In the genomic region with DNA sequence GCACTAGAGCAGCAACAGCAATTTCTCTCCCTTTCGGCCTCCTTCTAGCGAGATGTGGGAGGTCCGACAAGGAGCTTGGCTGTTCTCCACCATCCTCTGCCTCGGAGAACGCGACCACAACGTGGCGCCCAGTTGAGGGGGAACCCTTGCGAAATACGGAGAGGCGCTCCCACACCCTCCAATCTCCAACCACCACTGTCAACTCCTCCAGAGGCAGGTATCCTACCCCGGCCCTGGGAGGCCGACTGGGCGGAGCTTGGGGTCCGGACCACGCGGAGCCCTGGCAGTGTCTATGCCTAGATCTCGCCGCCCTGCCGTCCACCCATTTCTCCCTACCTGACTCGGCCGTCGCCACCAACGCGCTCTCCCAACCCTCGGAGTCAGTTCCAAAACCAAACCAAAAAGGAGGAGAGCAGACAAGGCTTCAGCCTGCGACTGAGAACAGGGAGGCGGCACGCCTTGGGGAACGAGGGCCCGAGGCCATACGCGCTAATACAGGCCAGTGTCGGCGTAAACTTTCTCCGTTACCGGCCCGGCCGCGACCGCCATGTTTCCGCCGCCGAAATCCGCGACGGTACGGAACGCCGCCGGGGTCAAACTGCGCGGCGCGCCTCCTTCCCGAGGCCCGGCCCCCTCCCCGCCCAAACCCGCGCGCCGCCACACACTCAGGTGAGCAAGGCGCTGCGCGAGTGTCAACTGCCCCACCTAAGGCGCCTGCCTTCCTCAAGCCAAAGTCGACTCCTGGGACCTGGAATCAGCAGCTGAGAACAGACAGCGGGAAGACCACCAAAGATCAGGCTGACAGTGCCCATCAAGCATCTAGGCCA, we compare ENCODE assay signal across 1 cellular context.
TF ChIP-seq lines count a peak whose summit lies in the region.

A gene with protein sequence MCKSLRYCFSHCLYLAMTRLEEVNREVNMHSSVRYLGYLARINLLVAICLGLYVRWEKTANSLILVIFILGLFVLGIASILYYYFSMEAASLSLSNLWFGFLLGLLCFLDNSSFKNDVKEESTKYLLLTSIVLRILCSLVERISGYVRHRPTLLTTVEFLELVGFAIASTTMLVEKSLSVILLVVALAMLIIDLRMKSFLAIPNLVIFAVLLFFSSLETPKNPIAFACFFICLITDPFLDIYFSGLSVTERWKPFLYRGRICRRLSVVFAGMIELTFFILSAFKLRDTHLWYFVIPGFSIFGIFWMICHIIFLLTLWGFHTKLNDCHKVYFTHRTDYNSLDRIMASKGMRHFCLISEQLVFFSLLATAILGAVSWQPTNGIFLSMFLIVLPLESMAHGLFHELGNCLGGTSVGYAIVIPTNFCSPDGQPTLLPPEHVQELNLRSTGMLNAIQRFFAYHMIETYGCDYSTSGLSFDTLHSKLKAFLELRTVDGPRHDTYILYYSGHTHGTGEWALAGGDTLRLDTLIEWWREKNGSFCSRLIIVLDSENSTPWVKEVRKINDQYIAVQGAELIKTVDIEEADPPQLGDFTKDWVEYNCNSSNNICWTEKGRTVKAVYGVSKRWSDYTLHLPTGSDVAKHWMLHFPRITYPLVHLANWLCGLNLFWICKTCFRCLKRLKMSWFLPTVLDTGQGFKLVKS (minus strand): TSS at position 570 of the 827 bp plus-strand sequence. CDS start 5,568 bp downstream, outside the sequence.

TF ChIP-seq in K562, 482 proteins besides CTCF, POLR2A, EP300 and RAD21 (continued from another document):
- TF ChIP-seq, protein P1, sequence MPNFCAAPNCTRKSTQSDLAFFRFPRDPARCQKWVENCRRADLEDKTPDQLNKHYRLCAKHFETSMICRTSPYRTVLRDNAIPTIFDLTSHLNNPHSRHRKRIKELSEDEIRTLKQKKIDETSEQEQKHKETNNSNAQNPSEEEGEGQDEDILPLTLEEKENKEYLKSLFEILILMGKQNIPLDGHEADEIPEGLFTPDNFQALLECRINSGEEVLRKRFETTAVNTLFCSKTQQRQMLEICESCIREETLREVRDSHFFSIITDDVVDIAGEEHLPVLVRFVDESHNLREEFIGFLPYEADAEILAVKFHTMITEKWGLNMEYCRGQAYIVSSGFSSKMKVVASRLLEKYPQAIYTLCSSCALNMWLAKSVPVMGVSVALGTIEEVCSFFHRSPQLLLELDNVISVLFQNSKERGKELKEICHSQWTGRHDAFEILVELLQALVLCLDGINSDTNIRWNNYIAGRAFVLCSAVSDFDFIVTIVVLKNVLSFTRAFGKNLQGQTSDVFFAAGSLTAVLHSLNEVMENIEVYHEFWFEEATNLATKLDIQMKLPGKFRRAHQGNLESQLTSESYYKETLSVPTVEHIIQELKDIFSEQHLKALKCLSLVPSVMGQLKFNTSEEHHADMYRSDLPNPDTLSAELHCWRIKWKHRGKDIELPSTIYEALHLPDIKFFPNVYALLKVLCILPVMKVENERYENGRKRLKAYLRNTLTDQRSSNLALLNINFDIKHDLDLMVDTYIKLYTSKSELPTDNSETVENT (CRISPR knock-in tag; IDR thresholded peaks at IDR 0.05), result peak; percentile 74
- TF ChIP-seq, protein P2, sequence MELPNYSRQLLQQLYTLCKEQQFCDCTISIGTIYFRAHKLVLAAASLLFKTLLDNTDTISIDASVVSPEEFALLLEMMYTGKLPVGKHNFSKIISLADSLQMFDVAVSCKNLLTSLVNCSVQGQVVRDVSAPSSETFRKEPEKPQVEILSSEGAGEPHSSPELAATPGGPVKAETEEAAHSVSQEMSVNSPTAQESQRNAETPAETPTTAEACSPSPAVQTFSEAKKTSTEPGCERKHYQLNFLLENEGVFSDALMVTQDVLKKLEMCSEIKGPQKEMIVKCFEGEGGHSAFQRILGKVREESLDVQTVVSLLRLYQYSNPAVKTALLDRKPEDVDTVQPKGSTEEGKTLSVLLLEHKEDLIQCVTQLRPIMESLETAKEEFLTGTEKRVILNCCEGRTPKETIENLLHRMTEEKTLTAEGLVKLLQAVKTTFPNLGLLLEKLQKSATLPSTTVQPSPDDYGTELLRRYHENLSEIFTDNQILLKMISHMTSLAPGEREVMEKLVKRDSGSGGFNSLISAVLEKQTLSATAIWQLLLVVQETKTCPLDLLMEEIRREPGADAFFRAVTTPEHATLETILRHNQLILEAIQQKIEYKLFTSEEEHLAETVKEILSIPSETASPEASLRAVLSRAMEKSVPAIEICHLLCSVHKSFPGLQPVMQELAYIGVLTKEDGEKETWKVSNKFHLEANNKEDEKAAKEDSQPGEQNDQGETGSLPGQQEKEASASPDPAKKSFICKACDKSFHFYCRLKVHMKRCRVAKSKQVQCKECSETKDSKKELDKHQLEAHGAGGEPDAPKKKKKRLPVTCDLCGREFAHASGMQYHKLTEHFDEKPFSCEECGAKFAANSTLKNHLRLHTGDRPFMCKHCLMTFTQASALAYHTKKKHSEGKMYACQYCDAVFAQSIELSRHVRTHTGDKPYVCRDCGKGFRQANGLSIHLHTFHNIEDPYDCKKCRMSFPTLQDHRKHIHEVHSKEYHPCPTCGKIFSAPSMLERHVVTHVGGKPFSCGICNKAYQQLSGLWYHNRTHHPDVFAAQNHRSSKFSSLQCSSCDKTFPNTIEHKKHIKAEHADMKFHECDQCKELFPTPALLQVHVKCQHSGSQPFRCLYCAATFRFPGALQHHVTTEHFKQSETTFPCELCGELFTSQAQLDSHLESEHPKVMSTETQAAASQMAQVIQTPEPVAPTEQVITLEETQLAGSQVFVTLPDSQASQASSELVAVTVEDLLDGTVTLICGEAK (IDR thresholded peaks at IDR 0.05), result 0 out of 2 replicates have a peak, but pooled peaks have one; percentile 35
- TF ChIP-seq, protein P2 (CRISPR knock-in tag; IDR thresholded peaks at IDR 0.05), result no peak
- TF ChIP-seq SAFB2 (IDR thresholded peaks at IDR 0.05; ENCODE audit: borderline replicate concordance, low read depth, low read length, severe bottlenecking) (no peak), RBM17 (IDR thresholded peaks at IDR 0.05; ENCODE audit: borderline replicate concordance, low read depth, low read length) (no peak), SMARCE1 (IDR thresholded peaks at IDR 0.05) (peak; percentile 74; the same call in 1 of the 2 replicates), ZNF212 (CRISPR knock-in tag; IDR thresholded peaks at IDR 0.05) (no peak), ZFPM2 (CRISPR knock-in tag; IDR thresholded peaks at IDR 0.05) (0 out of 2 replicates have a peak, but pooled peaks have one; percentile 5), CEBPB (tag; IDR thresholded peaks at IDR 0.05) (peak; percentile 99), ETV6 (IDR thresholded peaks at IDR 0.05; ENCODE audit: borderline replicate concordance in 1 of 2, low read depth in 2 of 2, low read length in 1 of 2) (no peak; a peak in 1 of 4 replicates), ETV6 (CRISPR knock-in tag; IDR thresholded peaks at IDR 0.05; ENCODE audit: borderline replicate concordance) (peak; percentile 95), NFRKB (IDR thresholded peaks at IDR 0.05; ENCODE audit: low read depth) (peak; percentile 99), SLC30A9 (CRISPR knock-in tag; IDR thresholded peaks at IDR 0.05) (no peak), KLF6 (CRISPR knock-in tag; IDR thresholded peaks at IDR 0.05; ENCODE audit: borderline replicate concordance) (peak; percentile 72; the same call in 1 of the 2 replicates), RB1 (IDR thresholded peaks at IDR 0.05; ENCODE audit: low read depth) (peak; percentile 92), ZKSCAN3 (CRISPR knock-in tag; IDR thresholded peaks at IDR 0.05) (no peak), ARNT (IDR thresholded peaks at IDR 0.05) (peak; percentile 56 to 65; a peak in 1 of 4 replicates), C11orf30 (IDR thresholded peaks at IDR 0.05; ENCODE audit: low read depth) (peak; percentile 88), E2F3 (CRISPR knock-in tag; IDR thresholded peaks at IDR 0.05) (peak; percentile 87), TBP (optimal IDR thresholded peaks at IDR 0.05; ENCODE audit: low read depth, low read length) (peak; percentile 86)
- TF ChIP-seq, protein P3, sequence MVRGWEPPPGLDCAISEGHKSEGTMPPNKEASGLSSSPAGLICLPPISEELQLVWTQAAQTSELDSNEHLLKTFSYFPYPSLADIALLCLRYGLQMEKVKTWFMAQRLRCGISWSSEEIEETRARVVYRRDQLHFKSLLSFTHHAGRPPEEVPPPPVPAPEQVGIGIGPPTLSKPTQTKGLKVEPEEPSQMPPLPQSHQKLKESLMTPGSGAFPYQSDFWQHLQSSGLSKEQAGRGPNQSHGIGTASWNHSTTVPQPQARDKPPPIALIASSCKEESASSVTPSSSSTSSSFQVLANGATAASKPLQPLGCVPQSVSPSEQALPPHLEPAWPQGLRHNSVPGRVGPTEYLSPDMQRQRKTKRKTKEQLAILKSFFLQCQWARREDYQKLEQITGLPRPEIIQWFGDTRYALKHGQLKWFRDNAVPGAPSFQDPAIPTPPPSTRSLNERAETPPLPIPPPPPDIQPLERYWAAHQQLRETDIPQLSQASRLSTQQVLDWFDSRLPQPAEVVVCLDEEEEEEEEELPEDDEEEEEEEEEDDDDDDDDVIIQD (CRISPR knock-in tag; IDR thresholded peaks at IDR 0.05), result 0 out of 2 replicates have a peak, but pooled peaks have one; percentile 9
- TF ChIP-seq, protein P4, sequence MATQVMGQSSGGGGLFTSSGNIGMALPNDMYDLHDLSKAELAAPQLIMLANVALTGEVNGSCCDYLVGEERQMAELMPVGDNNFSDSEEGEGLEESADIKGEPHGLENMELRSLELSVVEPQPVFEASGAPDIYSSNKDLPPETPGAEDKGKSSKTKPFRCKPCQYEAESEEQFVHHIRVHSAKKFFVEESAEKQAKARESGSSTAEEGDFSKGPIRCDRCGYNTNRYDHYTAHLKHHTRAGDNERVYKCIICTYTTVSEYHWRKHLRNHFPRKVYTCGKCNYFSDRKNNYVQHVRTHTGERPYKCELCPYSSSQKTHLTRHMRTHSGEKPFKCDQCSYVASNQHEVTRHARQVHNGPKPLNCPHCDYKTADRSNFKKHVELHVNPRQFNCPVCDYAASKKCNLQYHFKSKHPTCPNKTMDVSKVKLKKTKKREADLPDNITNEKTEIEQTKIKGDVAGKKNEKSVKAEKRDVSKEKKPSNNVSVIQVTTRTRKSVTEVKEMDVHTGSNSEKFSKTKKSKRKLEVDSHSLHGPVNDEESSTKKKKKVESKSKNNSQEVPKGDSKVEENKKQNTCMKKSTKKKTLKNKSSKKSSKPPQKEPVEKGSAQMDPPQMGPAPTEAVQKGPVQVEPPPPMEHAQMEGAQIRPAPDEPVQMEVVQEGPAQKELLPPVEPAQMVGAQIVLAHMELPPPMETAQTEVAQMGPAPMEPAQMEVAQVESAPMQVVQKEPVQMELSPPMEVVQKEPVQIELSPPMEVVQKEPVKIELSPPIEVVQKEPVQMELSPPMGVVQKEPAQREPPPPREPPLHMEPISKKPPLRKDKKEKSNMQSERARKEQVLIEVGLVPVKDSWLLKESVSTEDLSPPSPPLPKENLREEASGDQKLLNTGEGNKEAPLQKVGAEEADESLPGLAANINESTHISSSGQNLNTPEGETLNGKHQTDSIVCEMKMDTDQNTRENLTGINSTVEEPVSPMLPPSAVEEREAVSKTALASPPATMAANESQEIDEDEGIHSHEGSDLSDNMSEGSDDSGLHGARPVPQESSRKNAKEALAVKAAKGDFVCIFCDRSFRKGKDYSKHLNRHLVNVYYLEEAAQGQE (CRISPR knock-in tag; IDR thresholded peaks at IDR 0.05; ENCODE audit: low read depth), result 0 out of 2 replicates have a peak, but pooled peaks have one; percentile 33
- TF ChIP-seq, protein P5, sequence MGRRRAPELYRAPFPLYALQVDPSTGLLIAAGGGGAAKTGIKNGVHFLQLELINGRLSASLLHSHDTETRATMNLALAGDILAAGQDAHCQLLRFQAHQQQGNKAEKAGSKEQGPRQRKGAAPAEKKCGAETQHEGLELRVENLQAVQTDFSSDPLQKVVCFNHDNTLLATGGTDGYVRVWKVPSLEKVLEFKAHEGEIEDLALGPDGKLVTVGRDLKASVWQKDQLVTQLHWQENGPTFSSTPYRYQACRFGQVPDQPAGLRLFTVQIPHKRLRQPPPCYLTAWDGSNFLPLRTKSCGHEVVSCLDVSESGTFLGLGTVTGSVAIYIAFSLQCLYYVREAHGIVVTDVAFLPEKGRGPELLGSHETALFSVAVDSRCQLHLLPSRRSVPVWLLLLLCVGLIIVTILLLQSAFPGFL (CRISPR knock-in tag; IDR thresholded peaks at IDR 0.05), result peak; percentile 96; the same call in 1 of the 2 replicates
